Comparison of ENCODE assay signal across 1 cellular context in genomic region chr16:66742409-66742808, GRCh38.
TF ChIP-seq lines count a peak whose summit lies in the region.

No MANE protein-coding gene starts in this region.

TF ChIP-seq in GM23338, 12 proteins besides CTCF, POLR2A, EP300 and RAD21 (continued from another document):
- no peak for TF ChIP-seq ZNF462 (CRISPR knock-in tag; IDR thresholded peaks at IDR 0.05)
- no peak for TF ChIP-seq POLR2AphosphoS5 (IDR thresholded peaks at IDR 0.05; ENCODE audit: low read depth)
- no peak for TF ChIP-seq JUNB (IDR thresholded peaks at IDR 0.05; ENCODE audit: unreplicated experiment)
- no peak for TF ChIP-seq STAT1 (IDR thresholded peaks at IDR 0.05; ENCODE audit: unreplicated experiment)
- no peak for TF ChIP-seq CREB1 (CRISPR knock-in tag; IDR thresholded peaks at IDR 0.05; ENCODE audit: low read depth)
